Comparison of ENCODE assay signal across 8 cellular contexts in the genomic region with DNA sequence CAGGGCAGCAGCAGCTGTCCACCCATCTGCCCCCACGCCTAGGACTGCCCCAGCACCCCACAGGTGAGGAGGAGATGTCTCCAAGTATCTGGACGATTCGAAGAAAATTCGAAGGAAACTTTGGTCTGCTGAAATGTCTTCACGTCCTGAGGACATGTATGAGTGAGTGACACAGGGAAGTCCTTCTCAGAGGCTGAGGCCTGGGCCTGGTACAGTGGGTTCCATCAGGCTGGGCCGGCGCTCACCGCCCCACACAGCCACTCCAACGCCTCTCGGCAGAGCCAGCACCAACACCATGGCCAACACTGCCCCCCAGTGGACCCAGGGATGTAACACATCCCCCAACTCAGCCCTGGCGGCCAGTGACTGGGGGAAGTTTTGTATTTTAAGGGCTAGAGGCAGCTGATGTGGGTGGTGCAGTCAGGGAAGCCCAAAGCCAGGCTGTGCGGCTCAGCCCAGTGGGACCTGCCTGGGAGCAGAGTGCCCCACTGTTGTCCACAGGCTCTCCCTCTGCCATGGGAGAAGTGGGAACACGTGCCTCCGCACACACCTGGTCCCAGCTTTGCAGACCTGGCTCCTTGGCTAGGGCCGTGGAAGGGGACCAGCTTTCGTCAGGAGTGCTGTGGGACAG. TPM values are rescaled to one million over a fixed set of nuclear protein-coding genes. Genes with fewer than 3 reads are reported as not detected.
DNase-seq lines count a peak whose midpoint lies in the region; ATAC-seq, FAIRE-seq and TF ChIP-seq lines count a peak whose summit lies in the region.

No MANE protein-coding gene starts in this region.

- H3F3A ChIP-seq in smooth muscle cell (ENCODE audit: low read depth): no peaks in the 10 kb centered on the region

- no peak overlapping the region for H3K27ac ChIP-seq in astrocyte (ENCODE audit: low read depth, low read length)
- no peak overlapping the region for H3K27ac ChIP-seq in smooth muscle cell (ENCODE audit: low read depth)

- H4K20me1 ChIP-seq in astrocyte (ENCODE audit: insufficient read depth, low read length) (no peaks in the 10 kb centered on the region), smooth muscle cell (ENCODE audit: low read depth) (no peaks in the 10 kb centered on the region)

- H2AFZ ChIP-seq in astrocyte (ENCODE audit: low read depth, low read length): no peak overlapping the region
- H2AFZ ChIP-seq in smooth muscle cell (ENCODE audit: low read depth): no peak overlapping the region

- peaks cover 1% of the 10 kb centered on the region for H3K27me3 Mint-ChIP-seq in astrocyte (ENCODE audit: low read depth, unreplicated experiment)

- H3K4me2 ChIP-seq in astrocyte (ENCODE audit: low read length) (no peak overlapping the region), smooth muscle cell (no peak overlapping the region)

- ATAC-seq in GM19455 (IDR thresholded peaks at IDR 0.05; ENCODE audit: unreplicated experiment): no peak

- H3K4me1 ChIP-seq in astrocyte (ENCODE audit: insufficient read depth, low read length) (no peaks in the 10 kb centered on the region), smooth muscle cell (ENCODE audit: low read depth) (no peaks in the 10 kb centered on the region)

- WGBS in smooth muscle cell (ENCODE audit: low lambda C conversion rate): 56% methylated on average over 15 of the region's 16 CpGs

- H3K36me3 ChIP-seq in astrocyte (ENCODE audit: insufficient read depth, low read length) (peaks cover under 1% of the 10 kb centered on the region), smooth muscle cell (ENCODE audit: low read depth) (no peaks in the 10 kb centered on the region)

- H3K9me3 Mint-ChIP-seq in astrocyte (ENCODE audit: unreplicated experiment): no peaks in the 10 kb centered on the region

- TF ChIP-seq CTCF in astrocyte (IDR thresholded peaks at IDR 0.05; ENCODE audit: insufficient read depth, low read depth, low read length) (peak; percentile 75), smooth muscle cell (IDR thresholded peaks at IDR 0.05; ENCODE audit: borderline replicate concordance, insufficient read depth, poor library complexity, severe bottlenecking) (peak; percentile 88)

- H3K79me2 ChIP-seq in astrocyte (ENCODE audit: insufficient read depth, low read length) (no peaks in the 10 kb centered on the region), smooth muscle cell (ENCODE audit: low read depth) (no peaks in the 10 kb centered on the region)

- no peak for FAIRE-seq in astrocyte (lab: Jason Lieb, UNC)

- no peaks in the 10 kb centered on the region for H3K27me3 ChIP-seq in astrocyte (ENCODE audit: insufficient read depth, low read length)
- no peaks in the 10 kb centered on the region for H3K27me3 ChIP-seq in smooth muscle cell (ENCODE audit: low read depth)

- H3K4me3 ChIP-seq in astrocyte (ENCODE audit: insufficient read depth, low read depth, low read length) (no peak overlapping the region), smooth muscle cell (no peak overlapping the region)

- H3K27ac Mint-ChIP-seq in astrocyte (ENCODE audit: unreplicated experiment): no peak overlapping the region

- no peaks in the 10 kb centered on the region for H3K4me1 Mint-ChIP-seq in astrocyte (ENCODE audit: low read depth, unreplicated experiment)

- H3K36me3 Mint-ChIP-seq in astrocyte (ENCODE audit: low read depth, unreplicated experiment): peaks cover 8% of the 10 kb centered on the region

- H3K9ac ChIP-seq in astrocyte (ENCODE audit: low read length): no peak overlapping the region
- no peak overlapping the region for H3K9ac ChIP-seq in smooth muscle cell (ENCODE audit: low read depth)

- no peak overlapping the region for H3K4me3 Mint-ChIP-seq in astrocyte (ENCODE audit: unreplicated experiment)

- DNase-seq in SIG-M5 treated with dmso at 0.1 percent for 504 hours (lab: John Stamatoyannopoulos, UW; ENCODE audit: unreplicated experiment): peak; percentile 56
- DNase-seq in SIG-M5 (lab: John Stamatoyannopoulos, UW): no peak
- DNase-seq in NCI-H1092 (lab: John Stamatoyannopoulos, UW): peak; percentile 13
- DNase-seq in T-helper 9 cell: peak; percentile 81
- peak; percentile 16 for DNase-seq in astrocyte (ENCODE audit: low read depth)
- DNase-seq in hippocampal formation (lab: John Stamatoyannopoulos, UW): peak; percentile 13 to 72
- DNase-seq in smooth muscle cell (lab: John Stamatoyannopoulos, UW; ENCODE audit: unreplicated experiment): peak; percentile 38

- no peaks in the 10 kb centered on the region for H3K9me3 ChIP-seq in astrocyte (ENCODE audit: insufficient read depth, low read depth, low read length)
- no peaks in the 10 kb centered on the region for H3K9me3 ChIP-seq in smooth muscle cell (replicated peaks; ENCODE audit: low read depth)

RNA-seq across cellular contexts. Expression of gene FASN, which starts 55.8 kb away (rescaled TPM):
- total RNA-seq in astrocyte: 156 and 203 TPM in 2 replicates
- total RNA-seq in smooth muscle cell: 46.6 and 49.4 TPM in 2 replicates
- polyA plus RNA-seq in smooth muscle cell: 48.4 and 49.3 TPM in 2 replicates

RNA-seq across cellular contexts. Expression of gene CCDC57, which starts 58.8 kb away (rescaled TPM):
- 19.9 and 20.4 TPM in 2 replicates for total RNA-seq in astrocyte
- 11.4 and 18.3 TPM in 2 replicates for total RNA-seq in smooth muscle cell
- polyA plus RNA-seq in smooth muscle cell: 23.1 and 34.6 TPM in 2 replicates
